Comparison of ENCODE assay signal across 8 cellular contexts in the genomic region with DNA sequence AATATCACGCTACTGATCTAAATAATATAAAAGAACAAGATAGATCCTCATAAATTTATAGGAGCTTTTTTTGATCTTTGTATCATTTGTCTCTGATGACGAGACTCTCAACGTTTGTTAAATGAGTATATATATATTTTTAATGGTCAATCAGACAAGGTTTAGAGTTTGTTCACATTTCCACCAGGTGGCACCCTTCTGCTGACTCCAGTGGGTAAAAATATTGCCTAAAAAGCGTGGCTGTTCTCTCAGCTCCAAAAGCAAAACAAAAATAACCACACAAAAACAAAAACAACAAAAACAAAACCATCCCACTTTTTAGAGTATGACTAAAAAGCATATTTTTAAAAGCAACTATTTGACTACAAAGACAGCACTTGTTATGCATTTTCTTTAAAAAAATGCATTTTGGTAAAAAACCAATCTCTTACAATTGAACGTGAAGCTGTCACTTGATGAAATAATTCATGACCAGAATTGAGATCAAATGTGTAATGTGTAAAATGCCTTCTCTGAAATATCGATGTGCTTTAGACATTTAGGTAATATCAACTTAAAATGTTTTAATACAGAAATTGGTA.
DNase-seq lines count a peak whose midpoint lies in the region; ATAC-seq and TF ChIP-seq lines count a peak whose summit lies in the region.

No MANE protein-coding gene starts in this region.

- no peaks in the 10 kb centered on the region for H3K36me3 Mint-ChIP-seq in activated CD4-positive, alpha-beta memory T cell treated with anti-CD3 and anti-CD28 coated beads, Interleukin-2, amount 10 ng/mL, durations not matched to agents 7 days and 5 days (ENCODE audit: low read depth)
- no peaks in the 10 kb centered on the region for H3K36me3 Mint-ChIP-seq in CD4-positive, alpha-beta memory T cell

- no peak overlapping the region for H3K27ac Mint-ChIP-seq in activated CD4-positive, alpha-beta memory T cell treated with anti-CD3 and anti-CD28 coated beads, Interleukin-2, amount 10 ng/mL, durations not matched to agents 7 days and 5 days
- no peak overlapping the region for H3K27ac Mint-ChIP-seq in CD4-positive, alpha-beta memory T cell

- CTCF ChIA-PET in activated CD4-positive, alpha-beta memory T cell treated with anti-CD3 and anti-CD28 coated beads, Interleukin-2, amount 10 ng/mL, durations not matched to agents 7 days and 5 days (lab: Charles Lee) = no interaction called here
- CTCF ChIA-PET in CD4-positive, alpha-beta memory T cell (lab: Charles Lee; ENCODE audit: partially characterized antibody) = no interaction called here

- in situ Hi-C loops in Caki2 (cut with HindIII; ENCODE audit: low pct_unique_long_range_greater_than_20kb, low sequenced_read_pairs) = no loop called here

- no peak overlapping the region for H3K27ac ChIP-seq in CD4-positive, alpha-beta memory T cell (ENCODE audit: low read depth, low read length)

- TF ChIP-seq CTCF in epithelial cell of esophagus (IDR thresholded peaks at IDR 0.05; ENCODE audit: insufficient read depth, low read depth, low read length, missing control alignments) = peak; percentile 61
- peak; percentile 64 for TF ChIP-seq CTCF in retinal pigment epithelial cell (conservative IDR thresholded peaks at IDR 0.05; ENCODE audit: low read depth, low read length)

- H3K4me3 Mint-ChIP-seq in activated CD4-positive, alpha-beta memory T cell treated with anti-CD3 and anti-CD28 coated beads, Interleukin-2, amount 10 ng/mL, durations not matched to agents 7 days and 5 days = no peak overlapping the region
- no peak overlapping the region for H3K4me3 Mint-ChIP-seq in CD4-positive, alpha-beta memory T cell

- intact Hi-C loops in CD4-positive, alpha-beta memory T cell (cut with micrococcal nuclease) = no loop called here

- no peaks in the 10 kb centered on the region for H3K9me3 Mint-ChIP-seq in activated CD4-positive, alpha-beta memory T cell treated with anti-CD3 and anti-CD28 coated beads, Interleukin-2, amount 10 ng/mL, durations not matched to agents 7 days and 5 days
- H3K9me3 Mint-ChIP-seq in CD4-positive, alpha-beta memory T cell = peaks cover 0 to 17% (median 4%) of the 10 kb centered on the region in 8 donors

- H3K4me1 ChIP-seq in CD4-positive, alpha-beta memory T cell (ENCODE audit: insufficient read depth, low read length) = no peaks in the 10 kb centered on the region

- no peak for ATAC-seq in HG02840 (IDR thresholded peaks at IDR 0.05; ENCODE audit: low FRiP score, unreplicated experiment)

- peaks cover 3% of the 10 kb centered on the region for H3K4me1 Mint-ChIP-seq in activated CD4-positive, alpha-beta memory T cell treated with anti-CD3 and anti-CD28 coated beads, Interleukin-2, amount 10 ng/mL, durations not matched to agents 7 days and 5 days
- H3K4me1 Mint-ChIP-seq in CD4-positive, alpha-beta memory T cell = peaks cover 0 to 10% (median 3%) of the 10 kb centered on the region in 4 donors

- POLR2A ChIA-PET in activated CD4-positive, alpha-beta memory T cell treated with anti-CD3 and anti-CD28 coated beads, Interleukin-2, amount 10 ng/mL, durations not matched to agents 7 days and 5 days (lab: Charles Lee) = no interaction called here
- POLR2A ChIA-PET in CD4-positive, alpha-beta memory T cell (lab: Charles Lee; ENCODE audit: partially characterized antibody) = no interaction called here

- no peaks in the 10 kb centered on the region for H3K9me3 ChIP-seq in CD4-positive, alpha-beta memory T cell (ENCODE audit: control insufficient read depth in 1 of 2, low read length in 2 of 2)

- peaks cover 17% of the 10 kb centered on the region for H3K27me3 Mint-ChIP-seq in activated CD4-positive, alpha-beta memory T cell treated with anti-CD3 and anti-CD28 coated beads, Interleukin-2, amount 10 ng/mL, durations not matched to agents 7 days and 5 days
- H3K27me3 Mint-ChIP-seq in CD4-positive, alpha-beta memory T cell = peaks cover 9 to 17% of the 10 kb centered on the region in 2 donors

- DNase-seq in Caki2 (ENCODE audit: low read depth) (peak; percentile 21), HCEC 1CT (peak; percentile 1), NCI-H82 (lab: John Stamatoyannopoulos, UW) (peak; percentile 75), epithelial cell of esophagus (ENCODE audit: low read depth) (peak; percentile 56), retinal pigment epithelial cell (ENCODE audit: low read depth) (no peak)
- DNase-seq in activated CD4-positive, alpha-beta memory T cell treated with anti-CD3 and anti-CD28 coated beads, Interleukin-2, amount 10 ng/mL, durations not matched to agents 7 days and 5 days = no peak
- no peak for DNase-seq in CD4-positive, alpha-beta memory T cell

- H3K36me3 ChIP-seq in CD4-positive, alpha-beta memory T cell (ENCODE audit: insufficient read depth, low read length) = no peaks in the 10 kb centered on the region

- no peaks in the 10 kb centered on the region for H3K27me3 ChIP-seq in CD4-positive, alpha-beta memory T cell (ENCODE audit: insufficient read depth, low read length)

- H3K4me3 ChIP-seq in epithelial cell of esophagus (ENCODE audit: low read length) = no peak overlapping the region
- no peak overlapping the region for H3K4me3 ChIP-seq in retinal pigment epithelial cell (ENCODE audit: low read length)
- H3K4me3 ChIP-seq in CD4-positive, alpha-beta memory T cell (ENCODE audit: low read length in 2 of 2) = no peak overlapping the region

Comparison
In these comparisons a context has a peak if more than half of its experiments do, and no peak if none do; other contexts are left out.
1. DNase-seq: peak in Caki2 (single experiment), HCEC 1CT (single experiment), NCI-H82 (single experiment) and epithelial cell of esophagus (single experiment); none in retinal pigment epithelial cell (single experiment), activated CD4-positive, alpha-beta memory T cell treated with anti-CD3 and anti-CD28 coated beads, Interleukin-2, amount 10 ng/mL, durations not matched to agents 7 days and 5 days (single experiment) and CD4-positive, alpha-beta memory T cell (0 of 5).